ENCODE assay signal across 9 cellular contexts in genomic region chr9:137083418-137084004, GRCh38. TPM values are rescaled to one million over a fixed set of nuclear protein-coding genes. Genes with fewer than 3 reads are reported as not detected.
DNase-seq lines count a peak whose midpoint lies in the region; ATAC-seq and TF ChIP-seq lines count a peak whose summit lies in the region.
"Had no signal": no experiment of that assay in that cellular context is flagged by ENCODE, and none has a peak within 500 bp of the region (broad histone marks: within the 10 kb centered on the region; RNA-seq: fewer than 3 reads in every experiment).

No MANE protein-coding gene starts in this region.

- H3K4me1 ChIP-seq in BLaER1 treated with 17β-estradiol and CSF1 and Interleukin-3, amounts not matched to agents 10 nM and 100 nM: peaks cover 86 to 92% (median 89%) of the 10 kb centered on the region in 10 experiments
- H3K4me1 ChIP-seq in HUES6 (ENCODE audit: control insufficient read depth, insufficient read depth, low read length) (peaks cover 19% of the 10 kb centered on the region), ascending aorta (peaks cover 12 to 19% of the 10 kb centered on the region in 2 donors)

- TF ChIP-seq CTCF in ascending aorta (IDR thresholded peaks at IDR 0.05): no peak

- peak overlapping the region; percentile 97 to 100 (median 99) for H3K4me2 ChIP-seq in BLaER1 treated with 17β-estradiol and CSF1 and Interleukin-3, amounts not matched to agents 10 nM and 100 nM

- peak overlapping the region in 8 of 11 experiments; percentile 29 to 56 (median 52); a peak in 15 of 22 replicates for H3K9ac ChIP-seq in BLaER1 treated with 17β-estradiol and CSF1 and Interleukin-3, amounts not matched to agents 10 nM and 100 nM
- peak overlapping the region; percentile 36 for H3K9ac ChIP-seq in HUES6 (ENCODE audit: low read length)

- H3K4me3 ChIP-seq in BLaER1 treated with 17β-estradiol and CSF1 and Interleukin-3, amounts not matched to agents 10 nM and 100 nM: peak overlapping the region in 5 of 10 experiments; percentile 12 to 41 (median 30); a peak in 5 of 20 replicates
- H3K4me3 ChIP-seq in HUES6 (ENCODE audit: low read depth, low read length): no peak overlapping the region
- H3K4me3 ChIP-seq in ascending aorta: no peak overlapping the region

- intact Hi-C loops in ascending aorta (cut with DNase I): no loop called here
- intact Hi-C loops in left colon (cut with DNase I, micrococcal nuclease): no loop called here

- ATAC-seq in left colon: no peak

- H3K27me3 ChIP-seq in BLaER1 treated with 17β-estradiol and CSF1 and Interleukin-3, amounts not matched to agents 10 nM and 100 nM: peaks cover 0 to 3% (median 0%) of the 10 kb centered on the region in 11 experiments; a peak in 1 of 22 replicates
- H3K27me3 ChIP-seq in HUES6 (ENCODE audit: control insufficient read depth, insufficient read depth, low read length): peaks cover 23% of the 10 kb centered on the region
- H3K27me3 ChIP-seq in ascending aorta: no peaks in the 10 kb centered on the region

- peaks cover 0 to 47% (median 14%) of the 10 kb centered on the region in 11 experiments; a peak in 14 of 22 replicates for H3K36me3 ChIP-seq in BLaER1 treated with 17β-estradiol and CSF1 and Interleukin-3, amounts not matched to agents 10 nM and 100 nM
- peaks cover 22% of the 10 kb centered on the region for H3K36me3 ChIP-seq in HUES6 (ENCODE audit: control insufficient read depth, insufficient read depth, low read length)
- H3K36me3 ChIP-seq in ascending aorta: peaks cover 8 to 10% of the 10 kb centered on the region in 2 donors

- DNase-seq in ascending aorta (ENCODE audit: low spot score in 2 of 2): peak in 1 of 2 donors; percentile 83
- DNase-seq in left kidney (ENCODE audit: low read depth, low spot score): peak; percentile 36
- DNase-seq in stimulated activated naive CD4-positive, alpha-beta T cell treated with Interleukin-2 at 50 U/mL for 16 hours (lab: John Stamatoyannopoulos, UW): no peak
- no peak for DNase-seq in T-helper 1 cell
- no peak for DNase-seq in epidermal melanocyte (ENCODE audit: insufficient read length, low spot score)
- no peak for DNase-seq in left colon

- H4K20me1 ChIP-seq in BLaER1 treated with 17β-estradiol and CSF1 and Interleukin-3, amounts not matched to agents 10 nM and 100 nM: peaks cover 31 to 62% (median 55%) of the 10 kb centered on the region in 11 experiments; a peak in 21 of 22 replicates

- no peaks in the 10 kb centered on the region for H3K9me3 ChIP-seq in BLaER1 treated with 17β-estradiol and CSF1 and Interleukin-3, amounts not matched to agents 10 nM and 100 nM (replicated peaks in 1 of 11)
- H3K9me3 ChIP-seq in HUES6 (ENCODE audit: control insufficient read depth, insufficient read depth, low read depth, low read length): no peaks in the 10 kb centered on the region
- no peaks in the 10 kb centered on the region for H3K9me3 ChIP-seq in ascending aorta

- peak overlapping the region in 9 of 11 experiments; percentile 32 to 69 (median 59); a peak in 17 of 22 replicates for H3K27ac ChIP-seq in BLaER1 treated with 17β-estradiol and CSF1 and Interleukin-3, amounts not matched to agents 10 nM and 100 nM
- H3K27ac ChIP-seq in HUES6 (ENCODE audit: low read depth, low read length): no peak overlapping the region; the same call in 1 of the 2 replicates
- H3K27ac ChIP-seq in ascending aorta: peak overlapping the region; percentile 44 to 60

RNA-seq across cellular contexts. Expression of gene MAN1B1, which starts 3.3 kb away (rescaled TPM):
- 85.3 TPM for total RNA-seq in ascending aorta
- 10 to 100 TPM; 50.0 to 53.5 TPM for total RNA-seq in left colon

RNA-seq across cellular contexts. Expression of gene UAP1L1, which starts 6.2 kb away (rescaled TPM):
- total RNA-seq in ascending aorta (17.1 TPM), left colon (10 to 100 TPM; 13.0 to 18.2 TPM)

RNA-seq across cellular contexts. Expression of gene SAPCD2, which starts 13.2 kb away (rescaled TPM):
- 8.7 TPM for total RNA-seq in ascending aorta
- total RNA-seq in left colon: 10 to 100 TPM; 10.3 to 16.8 TPM

RNA-seq across cellular contexts. Expression of gene ENTPD2, which starts 29.6 kb away (rescaled TPM):
- total RNA-seq in ascending aorta: not detected
- total RNA-seq in left colon: 10 to 100 TPM; 25.0 to 26.3 TPM
- total RNA-seq: mononuclear cell had no signal

RNA-seq across cellular contexts. Expression of gene DPP7, which starts 31.0 kb away (rescaled TPM):
- total RNA-seq in ascending aorta: 176 TPM
- total RNA-seq in left colon: 10 to 100 TPM; 53.1 to 66.0 TPM
